Comparison of ENCODE assay signal across 27 cellular contexts in genomic region chr17:2898255-2898926, GRCh38.
DNase-seq lines count a peak whose midpoint lies in the region; ATAC-seq, FAIRE-seq and TF ChIP-seq lines count a peak whose summit lies in the region.
"Had no signal": no experiment of that assay in that cellular context is flagged by ENCODE, and none has a peak within 500 bp of the region (broad histone marks: within the 10 kb centered on the region; RNA-seq: fewer than 3 reads in every experiment).

No MANE protein-coding gene starts in this region.

- ATAC-seq in WTC11, result peak; percentile 26; the same call in 1 of the 2 replicates
- ATAC-seq in HG03135 (IDR thresholded peaks at IDR 0.05; ENCODE audit: unreplicated experiment), result no peak
- ATAC-seq: naive thymus-derived CD4-positive, alpha-beta T cell; stimulated activated naive CD8-positive, alpha-beta T cell treated with anti-CD3 and anti-CD28 coated beads, Interleukin-15, Interleukin-2, amounts not matched to agents 100 U/mL and 50 U/mL, for 24 hours had no signal

- peaks cover 17% of the 10 kb centered on the region for H3K36me3 Mint-ChIP-seq in WTC11

- H3K27me3 Mint-ChIP-seq in WTC11 (ENCODE audit: low read depth), result no peaks in the 10 kb centered on the region
- H3K27me3 Mint-ChIP-seq: activated CD4-positive, alpha-beta T cell treated with anti-CD3 and anti-CD28 coated beads, Interleukin-2, amount 10 ng/mL, durations not matched to agents 24 days and 14 days; dendritic cell treated with granulocyte-macrophage colony-stimulating factor and Interleukin-4, amounts not matched to agents 40 ng/mL and 50 ng/mL, for 4 days; naive thymus-derived CD4-positive, alpha-beta T cell had no signal

- FAIRE-seq in small intestine (lab: Jason Lieb, UNC), result no peak
- FAIRE-seq: endothelial cell of umbilical vein, GM12892, keratinocyte, TTC549 had no signal

- H3K4me3 ChIP-seq in small intestine (ENCODE audit: low read depth in 1 of 2, low read length in 2 of 2), result no peak overlapping the region
- H3K4me3 ChIP-seq in left ventricle myocardium inferior, result no peak overlapping the region
- H3K4me3 ChIP-seq: BLaER1, breast epithelium had no signal

- CTCF ChIA-PET in WTC11 (lab: Charles Lee), result interaction anchor here (0.7 to 2.0 kb wide), 4 partner anchors 9 to 54 kb away, joined by 3 to 5 read pairs (median 4); no protein-coding TSS in a partner anchor

- WGBS in small intestine, 3 donors, result 25 to 63% (median 45%) methylated on average over 15 of the region's 15 CpGs

- intact Hi-C loops in left ventricle myocardium inferior (cut with micrococcal nuclease), result no loop called here

- H3K36me3 ChIP-seq in small intestine (ENCODE audit: control insufficient read depth in 2 of 2, insufficient read depth in 2 of 2, low read length in 2 of 2) (no peaks in the 10 kb centered on the region), left ventricle myocardium inferior (no peaks in the 10 kb centered on the region)
- H3K36me3 ChIP-seq: breast epithelium had no signal

- POLR2A ChIA-PET in WTC11 (lab: Charles Lee), result interaction anchor here (0.7 kb wide), 1 partner anchor 1671 kb away, joined by 3 read pairs; no protein-coding TSS in a partner anchor

- H3K4me1 Mint-ChIP-seq in WTC11, result peaks cover 46% of the 10 kb centered on the region
- H3K4me1 Mint-ChIP-seq: activated CD4-positive, alpha-beta T cell treated with anti-CD3 and anti-CD28 coated beads, Interleukin-2, amount 10 ng/mL, durations not matched to agents 24 days and 14 days had no signal

- H3K27ac ChIP-seq in small intestine (ENCODE audit: low read depth in 1 of 2, low read length in 1 of 2) (peak overlapping the region in 1 of 2 donors; percentile 7), left ventricle myocardium inferior (replicated peaks) (no peak overlapping the region)
- H3K27ac ChIP-seq: BLaER1, breast epithelium had no signal

- DNase-seq in DMS79 treated with DMSO at 0.1 percent for 48 hours (lab: John Stamatoyannopoulos, UW) (peak; percentile 44), DMS79 (lab: John Stamatoyannopoulos, UW) (no peak), NCI-H2029 treated with DMSO at 0.1 percent for 48 hours (lab: John Stamatoyannopoulos, UW) (peak; percentile 79), WTC11 (ENCODE audit: low spot score) (no peak), small intestine (peak; percentile 56), left ventricle myocardium inferior (no peak), CD1c-positive myeloid dendritic cell (ENCODE audit: extremely low spot score) (no peak)
- DNase-seq: 8988T; activated CD4-positive, alpha-beta T cell treated with anti-CD3 and anti-CD28 coated beads, Interleukin-2, amount 10 ng/mL, durations not matched to agents 24 days and 14 days; activated effector memory CD4-positive, alpha-beta T cell treated with Interleukin-2 at 50 U/mL for 16 hours; DMS 273 treated with DMSO at 0.1 percent for 48 hours; HCEC 1CT; hypothalamus; naive thymus-derived CD4-positive, alpha-beta T cell; posterior cingulate gyrus; stimulated activated CD4-positive, alpha-beta T cell treated with anti-CD3 and anti-CD28 coated beads, Interleukin-1b, Interleukin-23, amount 100 ng/mL, for 48 hours; stimulated activated naive CD8-positive, alpha-beta T cell treated with anti-CD3 and anti-CD28 coated beads, Interleukin-15, Interleukin-2, amounts not matched to agents 100 U/mL and 50 U/mL, for 24 hours; trophoblast cell had no signal

- TF ChIP-seq CTCF in WTC11 (IDR thresholded peaks at IDR 0.05) (no peak), left ventricle myocardium inferior (IDR thresholded peaks at IDR 0.05; ENCODE audit: borderline replicate concordance) (no peak)

- H3K4me1 ChIP-seq in small intestine (ENCODE audit: control insufficient read depth in 2 of 2, insufficient read depth in 1 of 2, low read depth in 1 of 2, low read length in 1 of 2) (no peaks in the 10 kb centered on the region), left ventricle myocardium inferior (peaks cover 23% of the 10 kb centered on the region)
- H3K4me1 ChIP-seq: breast epithelium had no signal

- H3K9me3 Mint-ChIP-seq in WTC11, result 0 out of 2 replicates have a peak, but pooled peaks cover 11% of the 10 kb centered on the region
- H3K9me3 Mint-ChIP-seq: activated CD4-positive, alpha-beta T cell treated with anti-CD3 and anti-CD28 coated beads, Interleukin-2, amount 10 ng/mL, durations not matched to agents 24 days and 14 days; dendritic cell treated with granulocyte-macrophage colony-stimulating factor and Interleukin-4, amounts not matched to agents 40 ng/mL and 50 ng/mL, for 4 days; memory B cell had no signal

- no peaks in the 10 kb centered on the region for H3K9me3 ChIP-seq in small intestine (ENCODE audit: control insufficient read depth, low read depth)
- H3K9me3 ChIP-seq in left ventricle myocardium inferior (replicated peaks), result no peaks in the 10 kb centered on the region
- H3K9me3 ChIP-seq: BLaER1, breast epithelium had no signal

- H3K27me3 ChIP-seq in small intestine (ENCODE audit: control insufficient read depth in 2 of 2, insufficient read depth in 2 of 2, low read length in 2 of 2) (no peaks in the 10 kb centered on the region), left ventricle myocardium inferior (ENCODE audit: low read depth) (no peaks in the 10 kb centered on the region)
- H3K27me3 ChIP-seq: BLaER1, breast epithelium had no signal

- no peak overlapping the region for H3K4me3 Mint-ChIP-seq in WTC11
- H3K4me3 Mint-ChIP-seq: activated CD4-positive, alpha-beta T cell treated with anti-CD3 and anti-CD28 coated beads, Interleukin-2, amount 10 ng/mL, durations not matched to agents 24 days and 14 days; dendritic cell treated with granulocyte-macrophage colony-stimulating factor and Interleukin-4, amounts not matched to agents 40 ng/mL and 50 ng/mL, for 4 days; memory B cell; naive thymus-derived CD4-positive, alpha-beta T cell had no signal

- H3K27ac Mint-ChIP-seq in WTC11, result peak overlapping the region; percentile 89
- H3K27ac Mint-ChIP-seq: activated CD4-positive, alpha-beta T cell treated with anti-CD3 and anti-CD28 coated beads, Interleukin-2, amount 10 ng/mL, durations not matched to agents 24 days and 14 days; dendritic cell treated with granulocyte-macrophage colony-stimulating factor and Interleukin-4, amounts not matched to agents 40 ng/mL and 50 ng/mL, for 4 days; memory B cell; naive thymus-derived CD4-positive, alpha-beta T cell had no signal

TF ChIP-seq in WTC11, 78 proteins besides CTCF, POLR2A, EP300 and RAD21:
- TF ChIP-seq ZSCAN18 (CRISPR knock-in tag; IDR thresholded peaks at IDR 0.05), result no peak
- no peak for TF ChIP-seq GABPB1 (CRISPR knock-in tag; IDR thresholded peaks at IDR 0.05)
- no peak for TF ChIP-seq TEAD4 (CRISPR knock-in tag; IDR thresholded peaks at IDR 0.05)
- no peak for TF ChIP-seq ZNF396 (CRISPR knock-in tag; IDR thresholded peaks at IDR 0.05; ENCODE audit: borderline replicate concordance)
- TF ChIP-seq FOXK1 (CRISPR knock-in tag; IDR thresholded peaks at IDR 0.05), result no peak
- no peak for TF ChIP-seq PRRX2 (CRISPR knock-in tag; IDR thresholded peaks at IDR 0.05)

Comparison
In these comparisons a context has a peak if more than half of its experiments do, and no peak if none do; other contexts are left out.
1. DNase-seq: peak in DMS79 treated with DMSO at 0.1 percent for 48 hours (single experiment), NCI-H2029 treated with DMSO at 0.1 percent for 48 hours (single experiment) and small intestine (single experiment); none in DMS79 (single experiment), WTC11 (single experiment), left ventricle myocardium inferior (single experiment) and CD1c-positive myeloid dendritic cell (single experiment).